13 cellular contexts compared by ENCODE assay signal in genomic region chr1:60503216-60503615, GRCh38.
DNase-seq lines count a peak whose midpoint lies in the region; ATAC-seq, FAIRE-seq and TF ChIP-seq lines count a peak whose summit lies in the region.
"Had no signal": no experiment of that assay in that cellular context is flagged by ENCODE, and none has a peak within 500 bp of the region (broad histone marks: within the 10 kb centered on the region; RNA-seq: fewer than 3 reads in every experiment).

No MANE protein-coding gene starts in this region.

- no peak for FAIRE-seq in HepG2 (lab: Jason Lieb, UNC)

- no peak overlapping the region for H3K4me2 ChIP-seq in HepG2 (ENCODE audit: low read depth, low read length)

- POLR2A ChIA-PET in HepG2 (lab: Yijun Ruan, JAX), result no interaction called here

- no peaks in the 10 kb centered on the region for H3K27me3 ChIP-seq in HepG2 (ENCODE audit: control insufficient read depth in 1 of 2, insufficient read depth in 2 of 2, low read length in 2 of 2)
- H3K27me3 ChIP-seq in right lobe of liver, result no peaks in the 10 kb centered on the region
- no peaks in the 10 kb centered on the region for H3K27me3 ChIP-seq in HAP-1 (ENCODE audit: low read depth)

- H3K27ac ChIP-seq in HepG2 (ENCODE audit: extremely low read length, insufficient read depth, low read length) (no peak overlapping the region), right lobe of liver (no peak overlapping the region)

- no peaks in the 10 kb centered on the region for H3K4me1 ChIP-seq in HepG2 (ENCODE audit: insufficient read depth, low read length)
- H3K4me1 ChIP-seq in right lobe of liver, result no peaks in the 10 kb centered on the region
- no peaks in the 10 kb centered on the region for H3K4me1 ChIP-seq in HAP-1

- TF ChIP-seq EP300 in HepG2 (IDR thresholded peaks at IDR 0.05; ENCODE audit: low read depth in 2 of 2, low read length in 2 of 2), result no peak
- TF ChIP-seq EP300 in HepG2 (CRISPR knock-in tag; IDR thresholded peaks at IDR 0.05; ENCODE audit: borderline replicate concordance), result no peak

- BruUV-seq in HepG2 (replicated peaks; lab: Mats Ljungman, UMichigan), result no TSS peak

- no peak overlapping the region for H3K9ac ChIP-seq in HepG2 (ENCODE audit: insufficient read depth, low read depth, low read length)

- DNase-seq in HepG2 (ENCODE audit: low spot score), result no peak
- DNase-seq in right lobe of liver, result no peak
- peak; percentile 28 to 85 for DNase-seq in NCI-H524 (lab: John Stamatoyannopoulos, UW)
- DNase-seq in iPS-NIHi11 (ENCODE audit: low spot score), result peak; percentile 14
- no peak for DNase-seq in activated CD4-positive, alpha-beta T cell treated with anti-CD3 and anti-CD28 coated beads, Interleukin-2, amount 50 U/mL, for 4 hours
- DNase-seq in HAP-1 (ENCODE audit: low spot score in 2 of 2), result no peak
- DNase-seq in dermis blood vessel endothelial cell, result no peak
- no peak for DNase-seq in activated T-cell treated with anti-CD3 and anti-CD28 coated beads, Interleukin-2, amount 50 U/mL, for 1 hour
- DNase-seq: C1 segment of cervical spinal cord, DMS153, Kasumi-1, NCI-H1930, T-helper 17 cell had no signal

- H3K4me3 ChIP-seq in HepG2 (replicated peaks in 1 of 3; ENCODE audit: insufficient read depth in 1 of 3, low read depth in 2 of 3, low read length in 3 of 3) (no peak overlapping the region), right lobe of liver (no peak overlapping the region), HAP-1 (no peak overlapping the region)

- no peak overlapping the region for H2AFZ ChIP-seq in HepG2 (ENCODE audit: low read length)

- H3K36me3 ChIP-seq in HepG2 (replicated peaks in 1 of 2; ENCODE audit: control insufficient read depth in 1 of 2, insufficient read depth in 2 of 2, low read length in 2 of 2) (no peaks in the 10 kb centered on the region), right lobe of liver (no peaks in the 10 kb centered on the region), HAP-1 (replicated peaks) (no peaks in the 10 kb centered on the region)

- no peaks in the 10 kb centered on the region for H3K79me2 ChIP-seq in HepG2 (ENCODE audit: insufficient read depth, low read length)

- H4K20me1 ChIP-seq in HepG2 (ENCODE audit: insufficient read depth, low read length), result no peaks in the 10 kb centered on the region

- in situ Hi-C loops in HepG2 (cut with HindIII; ENCODE audit: extremely low pct_ligation_motif_present, low pct_unique_long_range_greater_than_20kb), result no loop called here
- in situ Hi-C loops in HAP-1 (cut with MboI; ENCODE audit: low sequenced_read_pairs), result no loop called here

- TF ChIP-seq POLR2A in HepG2 (IDR thresholded peaks at IDR 0.05; ENCODE audit: insufficient read depth in 1 of 2, low read depth in 2 of 2, low read length in 2 of 2), result no peak
- no peak for TF ChIP-seq POLR2A in right lobe of liver (IDR thresholded peaks at IDR 0.05)

- ATAC-seq in HepG2 (no peak), right lobe of liver (no peak)
- ATAC-seq: T-helper 17 cell had no signal

- no peak for TF ChIP-seq RAD21 in HepG2 (CRISPR knock-in tag; IDR thresholded peaks at IDR 0.05)

- WGBS in HepG2 (ENCODE audit: low lambda C conversion rate), result 24% methylated on average over 6 of the region's 7 CpGs
- 73% methylated on average over 6 of the region's 7 CpGs for WGBS in right lobe of liver (ENCODE audit: insufficient coverage, low coverage, low lambda C conversion rate, missing lambda C conversion rate)

- CTCF ChIA-PET in HepG2 (lab: Yijun Ruan, JAX; ENCODE audit: low intra/inter-chr PET ratio, low total read pairs), result no interaction called here

- intact Hi-C loops in HepG2 (cut with micrococcal nuclease; ENCODE audit: unreplicated experiment) (no loop called here), right lobe of liver (cut with DNase I) (no loop called here)

- TF ChIP-seq CTCF in HepG2 (CRISPR knock-in tag; IDR thresholded peaks at IDR 0.05) (no peak), right lobe of liver (IDR thresholded peaks at IDR 0.05) (no peak)

- H3K9me3 ChIP-seq in HepG2 (ENCODE audit: low read length), result no peaks in the 10 kb centered on the region
- no peaks in the 10 kb centered on the region for H3K9me3 ChIP-seq in right lobe of liver
- no peaks in the 10 kb centered on the region for H3K9me3 ChIP-seq in HAP-1

TF ChIP-seq in HepG2, 621 proteins besides CTCF, POLR2A, EP300 and RAD21:
- TF ChIP-seq ZNF891 (CRISPR knock-in tag; IDR thresholded peaks at IDR 0.05) (no peak), HNF1A (IDR thresholded peaks at IDR 0.05; ENCODE audit: low read depth) (no peak), HNF1A (CRISPR knock-in tag; IDR thresholded peaks at IDR 0.05; ENCODE audit: borderline replicate concordance) (no peak), MAFK (conservative IDR thresholded peaks at IDR 0.05 in 1 of 2, IDR thresholded peaks at IDR 0.05 in 1 of 2; ENCODE audit: low read length in 2 of 2) (peak; percentile 17 to 30; a peak in 2 of 4 replicates), MZF1 (CRISPR knock-in tag; IDR thresholded peaks at IDR 0.05; ENCODE audit: borderline replicate concordance) (no peak)
- TF ChIP-seq, protein P1, sequence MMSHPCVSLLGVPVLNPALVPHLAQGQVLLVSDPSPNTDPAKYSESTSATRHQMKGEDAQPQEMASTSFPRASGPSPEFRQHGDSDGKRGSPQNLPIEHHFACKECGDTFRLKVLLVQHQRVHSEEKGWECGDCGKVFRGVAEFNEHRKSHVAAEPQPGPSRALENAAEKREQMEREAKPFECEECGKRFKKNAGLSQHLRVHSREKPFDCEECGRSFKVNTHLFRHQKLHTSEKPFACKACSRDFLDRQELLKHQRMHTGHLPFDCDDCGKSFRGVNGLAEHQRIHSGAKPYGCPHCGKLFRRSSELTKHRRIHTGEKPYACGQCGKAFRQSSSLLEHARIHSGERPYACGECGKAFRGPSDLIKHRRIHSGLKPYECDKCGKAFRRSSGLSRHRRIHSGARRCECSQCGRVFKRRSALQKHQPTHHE (CRISPR knock-in tag; IDR thresholded peaks at IDR 0.05; ENCODE audit: borderline replicate concordance), result no peak
TF ChIP-seq in HepG2: peak in this region for 1.

Comparison
In these comparisons a context has a peak if more than half of its experiments do, and no peak if none do; other contexts are left out.
1. DNase-seq: peak in NCI-H524 (2 of 2) and iPS-NIHi11 (single experiment); none in HepG2 (single experiment), right lobe of liver (0 of 3), activated CD4-positive, alpha-beta T cell treated with anti-CD3 and anti-CD28 coated beads, Interleukin-2, amount 50 U/mL, for 4 hours (0 of 2), HAP-1 (0 of 2), dermis blood vessel endothelial cell (single experiment) and activated T-cell treated with anti-CD3 and anti-CD28 coated beads, Interleukin-2, amount 50 U/mL, for 1 hour (single experiment).